ENCODE assay signal across 9 cellular contexts in the genomic region with DNA sequence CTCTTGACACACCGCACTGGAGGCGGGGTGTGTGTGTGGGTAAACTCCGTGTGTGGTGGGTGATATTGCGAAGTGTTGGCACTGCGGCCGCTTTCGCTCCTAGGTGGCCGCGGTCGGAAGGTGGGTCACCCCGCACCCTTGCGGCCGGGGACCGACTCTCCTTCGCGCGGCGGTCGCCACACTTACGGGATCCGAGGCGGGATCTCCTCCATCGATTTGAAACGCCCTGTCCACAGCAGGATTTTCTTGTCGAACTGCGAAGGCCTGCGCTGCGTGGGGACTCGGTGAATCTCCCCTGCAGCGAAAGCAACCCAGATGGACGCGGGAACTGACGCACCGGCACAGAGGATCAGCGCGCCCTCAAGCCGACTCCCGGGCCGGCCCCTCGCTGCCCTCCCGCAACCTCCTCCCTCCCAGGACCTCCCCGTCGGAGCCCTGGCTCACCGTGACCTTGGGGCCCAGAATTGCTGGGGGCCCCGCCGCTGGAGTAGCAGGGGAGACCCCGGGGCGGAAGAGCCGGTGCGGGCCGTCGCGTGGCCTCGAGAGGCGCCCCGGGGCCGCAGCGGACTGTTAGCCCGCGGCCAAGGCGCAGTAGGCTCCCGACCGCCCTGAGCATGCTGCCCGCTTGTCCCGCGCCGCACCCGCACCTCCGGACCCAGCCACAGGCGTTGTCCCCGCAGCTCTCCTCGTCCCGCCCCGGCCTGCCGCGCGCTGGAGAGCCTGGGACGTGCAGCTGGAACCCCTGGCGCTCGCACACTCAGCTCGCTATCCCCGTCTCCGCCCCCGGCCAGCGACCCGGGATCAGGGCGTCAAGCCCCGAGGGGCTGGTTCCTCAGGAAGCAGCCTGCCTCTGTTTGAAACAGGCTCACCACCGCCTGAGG. TPM values are rescaled to one million over a fixed set of nuclear protein-coding genes. Genes with fewer than 3 reads are reported as not detected.
DNase-seq lines count a peak whose midpoint lies in the region; FAIRE-seq and TF ChIP-seq lines count a peak whose summit lies in the region.
"Had no signal": no experiment of that assay in that cellular context is flagged by ENCODE, and none has a peak within 500 bp of the region (broad histone marks: within the 10 kb centered on the region; RNA-seq: fewer than 3 reads in every experiment).

A gene (minus strand): TSS at position 759 of the 881 bp plus-strand sequence. CDS start 143 bp downstream, at position 616.

- H3K9ac ChIP-seq in NT2/D1 (ENCODE audit: insufficient read length, low read depth) (peak within 1 kb of the TSS; percentile 86), endothelial cell of umbilical vein (replicated peaks; ENCODE audit: extremely low read depth, insufficient read depth, low read length) (no peak within 1 kb of the TSS)

- POLR2A ChIA-PET in GM10248 (lab: Yijun Ruan, JAX): no interaction called here
- POLR2A ChIA-PET in endothelial cell of umbilical vein (lab: Charles Lee): no interaction called here

- TF ChIP-seq POLR2A in endothelial cell of umbilical vein (IDR thresholded peaks at IDR 0.05; ENCODE audit: low read depth, low read length) (no peak), H54 (IDR thresholded peaks at IDR 0.05; ENCODE audit: low read depth, low read length) (no peak)

- no peak within 1 kb of the TSS for H3K27ac ChIP-seq in endothelial cell of umbilical vein (ENCODE audit: insufficient read depth, low read depth, low read length)
- H3K27ac ChIP-seq in urinary bladder (ENCODE audit: low read depth): peak within 1 kb of the TSS; percentile 81

- H3K36me3 ChIP-seq in NT2/D1 (ENCODE audit: insufficient read depth, insufficient read length, low read length) (no peaks in the 10 kb centered on the region), endothelial cell of umbilical vein (ENCODE audit: control insufficient read depth in 2 of 2, extremely low read depth in 1 of 2, insufficient read depth in 2 of 2, low read length in 2 of 2) (no peaks in the 10 kb centered on the region), urinary bladder (ENCODE audit: insufficient read depth) (no peaks in the 10 kb centered on the region)

- H3K4me3 Mint-ChIP-seq in mesothelial cell of epicardium: peak within 1 kb of the TSS; percentile 79

- no peaks in the 10 kb centered on the region for H3K79me2 ChIP-seq in endothelial cell of umbilical vein (ENCODE audit: control insufficient read depth, insufficient read depth, low read length)

- peaks cover 60% of the 10 kb centered on the region for H3K27me3 Mint-ChIP-seq in mesothelial cell of epicardium (ENCODE audit: low read depth)

- intact Hi-C loops in endothelial cell of umbilical vein (cut with micrococcal nuclease): loop anchor here (1.0 kb wide), 1 partner anchor 97 kb away; a partner anchor contains a TSS

- no peaks in the 10 kb centered on the region for H3K9me3 Mint-ChIP-seq in mesothelial cell of epicardium

- peak; percentile 21 for FAIRE-seq in endothelial cell of umbilical vein (lab: Jason Lieb, UNC)
- FAIRE-seq in H54 (lab: Jason Lieb, UNC): no peak
- FAIRE-seq: islet of Langerhans had no signal

- DNase-seq in GM10248 (ENCODE audit: extremely low spot score) (peak; percentile 23), NT2/D1 (ENCODE audit: low read depth, low spot score) (no peak), endothelial cell of umbilical vein (ENCODE audit: low read depth, low spot score) (peak; percentile 36), mesothelial cell of epicardium (ENCODE audit: low spot score in 2 of 2, unreplicated experiment in 2 of 2) (peak; percentile 27 to 47), midbrain (lab: John Stamatoyannopoulos, UW) (no peak), H54 (ENCODE audit: insufficient read length, low spot score) (no peak)
- no peak for DNase-seq in activated CD4-positive, CD25-positive, alpha-beta regulatory T cell (lab: John Stamatoyannopoulos, UW)

- CTCF ChIA-PET in GM10248 (lab: Yijun Ruan, JAX): no interaction called here
- CTCF ChIA-PET in endothelial cell of umbilical vein (lab: Charles Lee): interaction anchor here (0.6 to 1.0 kb wide), 6 partner anchors 9 to 497 kb away, joined by 3 read pairs; a partner anchor contains a TSS

- H3K9me3 ChIP-seq in NT2/D1 (ENCODE audit: insufficient read depth, low read length): no peaks in the 10 kb centered on the region
- no peaks in the 10 kb centered on the region for H3K9me3 ChIP-seq in endothelial cell of umbilical vein (replicated peaks; ENCODE audit: control insufficient read depth, insufficient read depth, low read length)

- H3K27ac Mint-ChIP-seq in mesothelial cell of epicardium: no peak within 1 kb of the TSS

- no peaks in the 10 kb centered on the region for H3K9me1 ChIP-seq in endothelial cell of umbilical vein (replicated peaks; ENCODE audit: control insufficient read depth, extremely low read depth, insufficient read depth, low read length)

- peak within 1 kb of the TSS; percentile 93 for H3K4me2 ChIP-seq in endothelial cell of umbilical vein (ENCODE audit: insufficient read depth, low read length)

- H3K27me3 ChIP-seq in NT2/D1 (ENCODE audit: insufficient read depth, insufficient read length) (peaks cover 10% of the 10 kb centered on the region), endothelial cell of umbilical vein (ENCODE audit: control insufficient read depth in 2 of 2, insufficient read depth in 2 of 2, low read length in 2 of 2) (peaks cover 12 to 15% of the 10 kb centered on the region in 2 experiments)

- dilution Hi-C loops in endothelial cell of umbilical vein (cut with MboI; ENCODE audit: extremely low pct_ligation_motif_present, low sequenced_read_pairs): no loop called here

- H3K4me3 ChIP-seq in NT2/D1 (ENCODE audit: insufficient read length, low read depth) (peak within 1 kb of the TSS; percentile 70), endothelial cell of umbilical vein (replicated peaks in 1 of 3; ENCODE audit: insufficient read depth in 1 of 3, low read depth in 1 of 3, low read length in 3 of 3) (peak within 1 kb of the TSS; percentile 42 to 60 (median 43)), urinary bladder (ENCODE audit: low read depth, low read length) (peak within 1 kb of the TSS; percentile 67)

- peaks cover 10% of the 10 kb centered on the region for H3K4me1 Mint-ChIP-seq in mesothelial cell of epicardium

- WGBS in urinary bladder: 1% methylated on average over 89 of the region's 89 CpGs

- H4K20me1 ChIP-seq in endothelial cell of umbilical vein (replicated peaks; ENCODE audit: control insufficient read depth, extremely low read depth, insufficient read depth, low read length): no peaks in the 10 kb centered on the region

- BruUV-seq in endothelial cell of umbilical vein (replicated peaks; lab: Mats Ljungman, UMichigan): no TSS peak

- TF ChIP-seq CTCF in GM10248 (IDR thresholded peaks at IDR 0.05; ENCODE audit: control extremely low read depth, extremely low read depth, low read depth, missing control alignments) (no peak), endothelial cell of umbilical vein (IDR thresholded peaks at IDR 0.05; ENCODE audit: extremely low read depth in 1 of 2, insufficient read depth in 1 of 2, low read depth in 1 of 2, low read length in 2 of 2) (no peak), mesothelial cell of epicardium (IDR thresholded peaks at IDR 0.05; ENCODE audit: unreplicated experiment) (no peak)

- H3K36me3 Mint-ChIP-seq in mesothelial cell of epicardium: no peaks in the 10 kb centered on the region

- H3K4me1 ChIP-seq in NT2/D1 (ENCODE audit: insufficient read depth, insufficient read length) (no peaks in the 10 kb centered on the region), endothelial cell of umbilical vein (ENCODE audit: control insufficient read depth, extremely low read depth, insufficient read depth, low read length) (peaks cover 7% of the 10 kb centered on the region), urinary bladder (ENCODE audit: insufficient read depth) (no peaks in the 10 kb centered on the region)

- H2AFZ ChIP-seq in endothelial cell of umbilical vein (ENCODE audit: low read depth, low read length): peak within 1 kb of the TSS; percentile 97

TF ChIP-seq in endothelial cell of umbilical vein, 7 proteins besides CTCF, POLR2A, EP300 and RAD21:
- TF ChIP-seq POLR2AphosphoS5 (IDR thresholded peaks at IDR 0.05; ENCODE audit: insufficient read depth, low read depth, low read length) (no peak), EZH2 (IDR thresholded peaks at IDR 0.05; ENCODE audit: borderline replicate concordance, low read depth, low read length, severe bottlenecking) (peak; percentile 31)

RNA-seq across cellular contexts. Expression of the gene that starts here (rescaled TPM):
- not detected in 2 replicates for total RNA-seq in endothelial cell of umbilical vein
- polyA plus RNA-seq in endothelial cell of umbilical vein: 0.36 and 0.48 TPM in 2 replicates
- polyA plus RNA-seq in endothelial cell of umbilical vein (2011; cell fraction: cytosol; rRNA removed): 0.24 and 0.27 TPM in 2 replicates
- 0.24 TPM in 1 of 2 replicates, not detected in the other for polyA plus RNA-seq in endothelial cell of umbilical vein (2011; cell fraction: nucleus; rRNA removed)
- not detected in 2 replicates for polyA plus RNA-seq in endothelial cell of umbilical vein (2012)
- polyA minus RNA-seq in endothelial cell of umbilical vein: not detected in 2 replicates
- not detected for polyA minus RNA-seq in endothelial cell of umbilical vein (2011; cell fraction: cytosol; rRNA and poly(A)+ RNA removed)
- polyA minus RNA-seq in endothelial cell of umbilical vein (2011; cell fraction: nucleus; rRNA and poly(A)+ RNA removed): not detected in 2 replicates
- 1.1 to 1.9 TPM (median 1.7 TPM) in 3 replicates for total RNA-seq in mesothelial cell of epicardium
- total RNA-seq in urinary bladder: 12.0 TPM
- polyA plus RNA-seq in urinary bladder: 16.1 TPM

Comparison
In these comparisons a context has a peak if more than half of its experiments do, and no peak if none do; other contexts are left out.
1. RNA of the gene that starts here (polyA plus RNA-seq): 16.1 TPM in urinary bladder (single experiment); 0.24 to 0.48 TPM in endothelial cell of umbilical vein; every median in the first group is over 10 times any median in the second.
2. Peak in DNase-seq, H3K4me3 ChIP-seq and H3K4me2 ChIP-seq in endothelial cell of umbilical vein; RNA of the gene not detected or under 1 TPM.
3. DNase-seq: peak in GM10248 (single experiment) and mesothelial cell of epicardium (2 of 2); none in NT2/D1 (single experiment), midbrain (single experiment), activated CD4-positive, CD25-positive, alpha-beta regulatory T cell (0 of 4) and H54 (single experiment).
4. Peak in every context shown above with its lines, with median percentiles within 50 percentile points of each other: H3K4me3 ChIP-seq.